In genomic region chr18:9950289-9951016, GRCh38 we compare ENCODE assay signal across 1 cellular context.
A peak's percentile ranks its signal among the peaks of the same experiment; 100 is the strongest.
TF ChIP-seq lines count a peak whose summit lies in the region.

No MANE protein-coding gene starts in this region.

TF ChIP-seq in K562, 482 proteins besides CTCF, POLR2A, EP300 and RAD21 (continued from another document):
- TF ChIP-seq CBX1 (IDR thresholded peaks at IDR 0.05; ENCODE audit: low read depth), result no peak
- peak; percentile 90 for TF ChIP-seq NFIC (IDR thresholded peaks at IDR 0.05)
- TF ChIP-seq ZNF316 (IDR thresholded peaks at IDR 0.05), result peak; percentile 79
- no peak for TF ChIP-seq MYBL2 (IDR thresholded peaks at IDR 0.05; ENCODE audit: low read depth)
- no peak for TF ChIP-seq MYBL2 (CRISPR knock-in tag; IDR thresholded peaks at IDR 0.05; ENCODE audit: borderline replicate concordance)
- peak; percentile 87; the same call in 1 of the 2 replicates for TF ChIP-seq RHOXF2B (CRISPR knock-in tag; conservative IDR thresholded peaks at IDR 0.05)
- no peak for TF ChIP-seq ATF7 (IDR thresholded peaks at IDR 0.05)
- 0 out of 2 replicates have a peak, but pooled peaks have one; percentile 6 for TF ChIP-seq ZBED1 (IDR thresholded peaks at IDR 0.05)
- TF ChIP-seq USF1 (CRISPR knock-in tag; IDR thresholded peaks at IDR 0.05), result no peak
- 0 out of 2 replicates have a peak, but pooled peaks have one; percentile 16 for TF ChIP-seq ZNF3 (CRISPR knock-in tag; IDR thresholded peaks at IDR 0.05)
- peak; percentile 86 for TF ChIP-seq RBM22 (IDR thresholded peaks at IDR 0.05; ENCODE audit: low read depth, low read length, poor library complexity, severe bottlenecking)
- TF ChIP-seq PHTF2 (CRISPR knock-in tag; IDR thresholded peaks at IDR 0.05), result no peak
- 0 out of 2 replicates have a peak, but pooled peaks have one; percentile 13 for TF ChIP-seq SMARCA4 (IDR thresholded peaks at IDR 0.05)
- no peak for TF ChIP-seq FOXA1 (IDR thresholded peaks at IDR 0.05; ENCODE audit: borderline replicate concordance)
- TF ChIP-seq RB1 (IDR thresholded peaks at IDR 0.05; ENCODE audit: low read depth), result no peak
- TF ChIP-seq KLF10 (CRISPR knock-in tag; IDR thresholded peaks at IDR 0.05), result no peak
- peak; percentile 49 for TF ChIP-seq RBM25 (IDR thresholded peaks at IDR 0.05; ENCODE audit: low read depth, low read length, severe bottlenecking)
- TF ChIP-seq ARID2 (IDR thresholded peaks at IDR 0.05), result no peak
- no peak for TF ChIP-seq TOE1 (IDR thresholded peaks at IDR 0.05; ENCODE audit: borderline replicate concordance)
- no peak for TF ChIP-seq TOE1 (CRISPR knock-in tag; IDR thresholded peaks at IDR 0.05; ENCODE audit: borderline replicate concordance, low read depth)
- peak in 1 of 2 experiments; percentile 50; a peak in 1 of 4 replicates for TF ChIP-seq FOXK2 (conservative IDR thresholded peaks at IDR 0.05 in 1 of 2, IDR thresholded peaks at IDR 0.05 in 1 of 2; ENCODE audit: low read depth in 2 of 2)
- TF ChIP-seq RBBP5 (IDR thresholded peaks at IDR 0.05; ENCODE audit: borderline replicate concordance, insufficient read depth, low read length, poor library complexity, severe bottlenecking), result no peak
- no peak for TF ChIP-seq ZNF280B (CRISPR knock-in tag; IDR thresholded peaks at IDR 0.05)
- TF ChIP-seq POLR2G (IDR thresholded peaks at IDR 0.05; ENCODE audit: low read depth, low read length), result 0 out of 2 replicates have a peak, but pooled peaks have one; percentile 33
- TF ChIP-seq ZNF140 (CRISPR knock-in tag; IDR thresholded peaks at IDR 0.05), result no peak
- no peak for TF ChIP-seq ZNF696 (CRISPR knock-in tag; conservative IDR thresholded peaks at IDR 0.05)
- TF ChIP-seq ESRRA (IDR thresholded peaks at IDR 0.05; ENCODE audit: borderline replicate concordance, low read depth), result 0 out of 2 replicates have a peak, but pooled peaks have one; percentile 31
- no peak for TF ChIP-seq HLTF (IDR thresholded peaks at IDR 0.05)
